Comparison of ENCODE assay signal across 15 cellular contexts in the genomic region with DNA sequence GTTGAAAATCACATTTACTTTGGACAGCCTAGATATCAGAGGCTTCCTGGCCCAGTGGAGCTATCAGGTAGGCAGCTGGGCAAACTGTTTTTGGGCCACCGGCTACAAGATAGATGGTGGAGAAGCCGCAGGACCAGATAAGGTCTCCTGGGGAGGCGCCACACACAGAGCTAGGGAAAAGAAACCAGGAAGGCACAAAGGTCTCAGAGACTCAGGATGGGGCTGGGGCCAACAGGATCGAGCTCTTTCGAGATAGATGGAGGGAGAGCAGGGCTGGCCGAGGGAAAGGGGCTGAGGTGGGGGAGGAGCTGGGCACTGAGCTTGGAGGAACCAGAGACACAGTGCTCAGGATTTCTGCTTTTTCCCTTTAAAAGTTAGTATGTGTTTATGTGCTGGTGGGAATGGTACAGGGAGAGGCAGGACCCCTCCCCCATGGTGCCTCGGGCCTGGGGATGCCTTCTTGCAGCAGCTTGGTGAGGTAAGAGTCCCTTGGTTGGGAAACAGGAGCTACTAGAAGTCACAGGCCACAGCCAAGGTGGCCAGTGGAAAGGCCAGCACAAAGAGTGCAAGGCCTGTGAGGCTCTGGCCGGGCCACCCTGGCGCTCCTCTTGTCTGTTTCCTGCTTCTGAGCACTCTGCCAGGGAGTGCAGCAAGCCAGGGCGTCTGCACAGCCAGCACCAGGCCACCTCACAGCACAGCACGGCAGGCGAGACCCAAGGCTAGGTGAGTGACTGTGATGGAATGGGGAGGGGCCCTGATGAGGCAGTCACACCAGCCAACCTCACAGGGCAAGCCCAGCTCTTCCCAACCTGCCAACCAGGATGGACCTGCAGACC. TPM values are rescaled to one million over a fixed set of nuclear protein-coding genes. Genes with fewer than 3 reads are reported as not detected.
DNase-seq lines count a peak whose midpoint lies in the region; ATAC-seq, FAIRE-seq and TF ChIP-seq lines count a peak whose summit lies in the region.
"Had no signal": no experiment of that assay in that cellular context is flagged by ENCODE, and none has a peak within 500 bp of the region (broad histone marks: within the 10 kb centered on the region; RNA-seq: fewer than 3 reads in every experiment).

No MANE protein-coding gene starts in this region.

- in situ Hi-C loops in GM12878 (cut with MboI), result no loop called here

- CTCF ChIA-PET in GM12878 (lab: Yijun Ruan, JAX), result interaction anchor here (0.8 to 1.1 kb wide), 2 partner anchors 27 to 34 kb away, joined by 3 read pairs; no protein-coding TSS in a partner anchor

- RAD21 ChIA-PET in GM12878 (lab: Charles Lee; ENCODE audit: unreplicated experiment), result no interaction called here

- H2AFZ ChIP-seq in GM12878 (ENCODE audit: control insufficient read depth, low read depth, low read length) (no peak overlapping the region), hepatocyte (no peak overlapping the region)

- H3K36me3 ChIP-seq in MG63, result peaks cover 27% of the 10 kb centered on the region
- peaks cover 8 to 27% of the 10 kb centered on the region in 2 experiments; a peak in 3 of 4 replicates for H3K36me3 ChIP-seq in GM12878 (ENCODE audit: control insufficient read depth in 2 of 2, insufficient read depth in 2 of 2, low read length in 1 of 2)
- peaks cover 32 to 94% (median 84%) of the 10 kb centered on the region in 4 donors for H3K36me3 ChIP-seq in stomach
- no peaks in the 10 kb centered on the region for H3K36me3 ChIP-seq in hepatocyte (replicated peaks; ENCODE audit: insufficient read depth, low read depth)
- H3K36me3 ChIP-seq: ovary had no signal

- intact Hi-C loops in GM12878 (cut with micrococcal nuclease; ENCODE audit: unreplicated experiment) (no loop called here), stomach (cut with DNase I; ENCODE audit: low total_unique reads) (no loop called here)

- TF ChIP-seq EP300 in GM12878 (IDR thresholded peaks at IDR 0.05; ENCODE audit: borderline replicate concordance in 1 of 2, control insufficient read depth in 1 of 2, low read depth in 2 of 2, low read length in 2 of 2) (no peak), stomach (IDR thresholded peaks at IDR 0.05) (no peak)

- no peaks in the 10 kb centered on the region for H4K20me1 ChIP-seq in GM12878 (ENCODE audit: control insufficient read depth, insufficient read depth)
- H4K20me1 ChIP-seq in hepatocyte (ENCODE audit: insufficient read depth, poor library complexity, severe bottlenecking), result no peaks in the 10 kb centered on the region

- TF ChIP-seq CTCF in GM12878 (IDR thresholded peaks at IDR 0.05 in 2 of 3, conservative IDR thresholded peaks at IDR 0.05 in 1 of 3; ENCODE audit: control insufficient read depth in 2 of 3, extremely low read depth in 1 of 3, insufficient read depth in 1 of 3, low read depth in 3 of 3, low read length in 3 of 3) (no peak), stomach (IDR thresholded peaks at IDR 0.05) (no peak), hepatocyte (IDR thresholded peaks at IDR 0.05; ENCODE audit: poor library complexity) (no peak)

- H3K4me2 ChIP-seq in GM12878 (ENCODE audit: control insufficient read depth, insufficient read depth) (no peak overlapping the region), hepatocyte (no peak overlapping the region)
- H3K4me2 ChIP-seq: SK-N-SH had no signal

- H3K9me3 ChIP-seq in MG63 (no peaks in the 10 kb centered on the region), GM12878 (replicated peaks; ENCODE audit: control insufficient read depth, insufficient read depth, low read length) (no peaks in the 10 kb centered on the region), stomach (no peaks in the 10 kb centered on the region), hepatocyte (ENCODE audit: low read depth) (no peaks in the 10 kb centered on the region)
- H3K9me3 ChIP-seq: ovary, SK-N-SH, spleen had no signal

- WGBS in GM12878 (ENCODE audit: insufficient coverage, insufficient replicate concordance, low lambda C conversion rate, missing lambda C conversion rate), result 94% methylated on average over 12 of the region's 12 CpGs
- 41 to 73% (median 59%) methylated on average over 12 of the region's 12 CpGs for WGBS in stomach, 5 donors
- 95% methylated on average over 12 of the region's 12 CpGs for WGBS in hepatocyte (ENCODE audit: low lambda C conversion rate, missing lambda C conversion rate)

- no peak for ATAC-seq in GM12878
- ATAC-seq: left colon; stimulated activated naive CD8-positive, alpha-beta T cell treated with anti-CD3 and anti-CD28 coated beads, Interleukin-15, amount 100 ng/mL, for 72 hours had no signal

- POLR2A ChIA-PET in GM12878 (lab: Charles Lee), result interaction anchor here (0.7 kb wide), 1 partner anchor 11 kb away, joined by 3 read pairs; a partner anchor contains a TSS

- SMC1A ChIA-PET in GM12878 (lab: Charles Lee; ENCODE audit: uncharacterized antibody, unreplicated experiment), result interaction anchor here (1.2 kb wide), 1 partner anchor 10 kb away, joined by 3 read pairs; no protein-coding TSS in a partner anchor

- H3K4me3 ChIP-seq in MG63 (no peak overlapping the region), GM12878 (no peak overlapping the region), stomach (no peak overlapping the region), hepatocyte (no peak overlapping the region)
- H3K4me3 ChIP-seq: ovary, spleen had no signal

- BruUV-seq in GM12878 (replicated peaks; lab: Mats Ljungman, UMichigan), result no TSS peak

- TF ChIP-seq RAD21 in GM12878 (IDR thresholded peaks at IDR 0.05; ENCODE audit: insufficient read depth, low read depth, low read length), result no peak

- no peak overlapping the region for H3K9ac ChIP-seq in GM12878 (ENCODE audit: control insufficient read depth, insufficient read depth, low read length)
- H3K9ac ChIP-seq: SK-N-SH had no signal

- no peaks in the 10 kb centered on the region for H3K9me2 ChIP-seq in hepatocyte (replicated peaks; ENCODE audit: insufficient read depth)
- H3K9me2 ChIP-seq: SK-N-SH had no signal

- FAIRE-seq in GM12878 (lab: Jason Lieb, UNC), result no peak

- 0 out of 2 replicates have a peak, but pooled peaks have one; percentile 11 for TF ChIP-seq POLR2A in GM12878 (IDR thresholded peaks at IDR 0.05; ENCODE audit: low read depth, low read length)
- TF ChIP-seq POLR2A in stomach (IDR thresholded peaks at IDR 0.05), result no peak

- no peaks in the 10 kb centered on the region for H3K27me3 ChIP-seq in MG63
- H3K27me3 ChIP-seq in GM12878 (replicated peaks in 1 of 2; ENCODE audit: control insufficient read depth in 2 of 2, insufficient read depth in 2 of 2, low read length in 1 of 2), result no peaks in the 10 kb centered on the region
- H3K27me3 ChIP-seq in stomach, result no peaks in the 10 kb centered on the region
- no peaks in the 10 kb centered on the region for H3K27me3 ChIP-seq in hepatocyte
- H3K27me3 ChIP-seq: ovary, spleen had no signal

- H3K27ac ChIP-seq in GM12878 (ENCODE audit: control insufficient read depth, insufficient read depth) (no peak overlapping the region), stomach (peak overlapping the region; percentile 2 to 71 (median 33)), hepatocyte (no peak overlapping the region)
- H3K27ac ChIP-seq: ovary, spleen had no signal

- H3K79me2 ChIP-seq in GM12878 (ENCODE audit: control insufficient read depth, insufficient read depth, low read length) (no peaks in the 10 kb centered on the region), hepatocyte (no peaks in the 10 kb centered on the region)

- peak; percentile 18 for DNase-seq in MG63
- DNase-seq in GM12878 (ENCODE audit: low read depth, low spot score), result no peak
- DNase-seq in kidney tubule cell (ENCODE audit: low spot score), result peak; percentile 73
- DNase-seq in stomach, result peak; percentile 56
- DNase-seq in AG08395 (ENCODE audit: low spot score), result no peak
- no peak for DNase-seq in hepatocyte (ENCODE audit: low spot score)
- no peak for DNase-seq in NCI-H446 treated with DMSO at 0.1 percent for 48 hours (lab: John Stamatoyannopoulos, UW)
- DNase-seq: activated CD4-positive, alpha-beta T cell treated with anti-CD3 and anti-CD28 coated beads, Interleukin-2, amount 50 U/mL, for 4 hours; left colon; NCI-H187; NCI-H510A; SK-N-SH; spleen; stimulated activated naive CD8-positive, alpha-beta T cell treated with anti-CD3 and anti-CD28 coated beads, Interleukin-15, amount 100 ng/mL, for 72 hours had no signal

- H3K4me1 ChIP-seq in GM12878 (ENCODE audit: control insufficient read depth, insufficient read depth, low read length), result no peaks in the 10 kb centered on the region
- peaks cover 32 to 66% (median 57%) of the 10 kb centered on the region in 4 donors for H3K4me1 ChIP-seq in stomach
- H3K4me1 ChIP-seq in hepatocyte (ENCODE audit: insufficient read depth), result peaks cover 4% of the 10 kb centered on the region

RNA-seq across cellular contexts. Expression of a gene that starts 11.5 kb away (rescaled TPM):
- 98.0 and 116 TPM in 2 replicates for total RNA-seq in MG63 (2014; rRNA removed; shearing (Covaris generic); ENCODE audit: low replicate concordance)
- total RNA-seq in GM12878 (2013; cell fraction: nucleolus; rRNA removed), result 427 and 452 TPM in 2 replicates
- total RNA-seq in GM12878 (2014; rRNA removed), result 103 and 107 TPM in 2 replicates
- 100 and 101 TPM in 2 replicates for total RNA-seq in GM12878 (2014; rRNA removed; fragmentation: Illumina TruSeq; extraction: Trizol)
- 128 and 130 TPM in 2 replicates for total RNA-seq in GM12878 (2021)
- polyA plus RNA-seq in GM12878 (2011; ENCODE audit: low read depth), result 48.1 TPM
- 100 and 159 TPM in 2 replicates for polyA plus RNA-seq in GM12878 (2011; rRNA removed)
- 64.8 and 80.3 TPM in 2 replicates for polyA plus RNA-seq in GM12878 (2011; cell fraction: cytosol; rRNA removed)
- 141 and 157 TPM in 2 replicates for polyA plus RNA-seq in GM12878 (2011; cell fraction: nucleus; rRNA removed)
- 71.3 and 83.1 TPM in 2 replicates for polyA plus RNA-seq in GM12878 (2012)
- polyA plus RNA-seq in GM12878 (2014; fragmentation: Illumina TruSeq; extraction: Trizol), result 127 and 140 TPM in 2 replicates
- 10 to 100 TPM; 24.8 to 44.0 TPM for polyA plus RNA-seq in GM12878 (2014; fragmentation: Nextera tagmentation; extraction: Ambion mirVana)
- 121 TPM in 2 replicates for polyA plus RNA-seq in GM12878 (2014; rRNA removed)
- 100 to 1,000 TPM; 181 to 198 TPM for polyA plus RNA-seq in GM12878 (2016; fragmentation: Nextera tagmentation; extraction: Ambion mirVana)
- polyA minus RNA-seq in GM12878 (2011; rRNA and poly(A)+ RNA removed), result 62.6 and 97.0 TPM in 2 replicates
- 28.8 and 30.2 TPM in 2 replicates for polyA minus RNA-seq in GM12878 (2011; cell fraction: cytosol; rRNA and poly(A)+ RNA removed)
- 52.5 and 71.7 TPM in 2 replicates for polyA minus RNA-seq in GM12878 (2011; cell fraction: nucleus; rRNA and poly(A)+ RNA removed)
- total RNA-seq in stomach, result 100 to 1,000 TPM in 4 of 5 donors, 10 to 100 TPM in 1; 80.5 to 438 (median 181) TPM
- 10 to 100 TPM; 61.3 to 82.7 (median 77.5) TPM for polyA plus RNA-seq in stomach
- 75.7 and 79.0 TPM in 2 replicates for total RNA-seq in hepatocyte
- polyA plus RNA-seq in hepatocyte, result 101 and 118 TPM in 2 replicates

RNA-seq across cellular contexts. Expression of a gene that starts 53.6 kb away (rescaled TPM):
- 48.5 and 57.2 TPM in 2 replicates for total RNA-seq in MG63 (2014; rRNA removed; shearing (Covaris generic); ENCODE audit: low replicate concordance)
- 82.2 and 99.9 TPM in 2 replicates for total RNA-seq in GM12878 (2013; cell fraction: nucleolus; rRNA removed)
- 42.2 and 44.1 TPM in 2 replicates for total RNA-seq in GM12878 (2014; rRNA removed)
- 32.9 and 33.9 TPM in 2 replicates for total RNA-seq in GM12878 (2014; rRNA removed; fragmentation: Illumina TruSeq; extraction: Trizol)
- total RNA-seq in GM12878 (2021), result 49.2 TPM in 2 replicates
- polyA plus RNA-seq in GM12878 (2011; ENCODE audit: low read depth), result 31.3 TPM
- polyA plus RNA-seq in GM12878 (2011; rRNA removed), result 51.4 and 60.6 TPM in 2 replicates
- 43.0 and 45.6 TPM in 2 replicates for polyA plus RNA-seq in GM12878 (2011; cell fraction: cytosol; rRNA removed)
- 128 and 145 TPM in 2 replicates for polyA plus RNA-seq in GM12878 (2011; cell fraction: nucleus; rRNA removed)
- 44.0 and 47.5 TPM in 2 replicates for polyA plus RNA-seq in GM12878 (2012)
- polyA plus RNA-seq in GM12878 (2014; fragmentation: Illumina TruSeq; extraction: Trizol), result 35.7 and 42.9 TPM in 2 replicates
- polyA plus RNA-seq in GM12878 (2014; fragmentation: Nextera tagmentation; extraction: Ambion mirVana), result 10 to 100 TPM in 1 of 2 experiments, 1 to 10 TPM in 1; 7.8 to 19.7 TPM
- polyA plus RNA-seq in GM12878 (2014; rRNA removed), result 51.0 and 52.5 TPM in 2 replicates
- 10 to 100 TPM; 48.6 to 51.7 TPM for polyA plus RNA-seq in GM12878 (2016; fragmentation: Nextera tagmentation; extraction: Ambion mirVana)
- polyA minus RNA-seq in GM12878 (2011; rRNA and poly(A)+ RNA removed), result 41.5 and 48.6 TPM in 2 replicates
- 16.4 and 20.3 TPM in 2 replicates for polyA minus RNA-seq in GM12878 (2011; cell fraction: cytosol; rRNA and poly(A)+ RNA removed)
- polyA minus RNA-seq in GM12878 (2011; cell fraction: nucleus; rRNA and poly(A)+ RNA removed), result 46.5 and 65.3 TPM in 2 replicates
- 10 to 100 TPM; 28.6 to 54.2 (median 42.6) TPM for total RNA-seq in stomach
- polyA plus RNA-seq in stomach, result 10 to 100 TPM; 25.2 to 44.9 (median 35.7) TPM
- total RNA-seq in hepatocyte, result 35.5 and 44.1 TPM in 2 replicates
- 41.8 and 42.0 TPM in 2 replicates for polyA plus RNA-seq in hepatocyte

Comparison
In these comparisons a context has a peak if more than half of its experiments do, and no peak if none do; other contexts are left out.
1. DNase-seq: peak in MG63 (single experiment), kidney tubule cell (single experiment) and stomach (single experiment); none in GM12878 (single experiment), AG08395 (single experiment), hepatocyte (single experiment) and NCI-H446 treated with DMSO at 0.1 percent for 48 hours (single experiment).
2. H3K27ac ChIP-seq: peak in stomach (5 of 5); none in GM12878 (single experiment) and hepatocyte (single experiment).